ENCODE assay signal across 17 cellular contexts in the genomic region with DNA sequence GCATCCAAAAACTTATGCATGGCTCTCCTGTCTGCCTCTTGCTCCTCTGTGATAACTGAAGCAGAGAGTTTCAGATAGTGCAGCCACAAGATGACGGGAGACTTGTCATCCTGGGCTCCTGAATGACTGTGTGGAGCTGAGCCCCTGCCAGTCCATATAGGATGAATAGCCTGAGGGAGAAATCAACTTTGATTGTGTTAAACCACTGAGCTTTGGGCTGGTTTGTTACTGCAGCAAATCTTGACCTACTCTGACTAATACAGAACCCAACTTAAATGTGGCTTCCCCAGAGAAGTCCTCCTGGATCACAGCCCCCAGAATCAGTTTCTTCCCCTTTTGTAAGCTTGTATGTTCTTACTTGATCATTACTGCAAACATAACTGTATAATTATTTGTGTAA. TPM values are rescaled to one million over a fixed set of nuclear protein-coding genes. Genes with fewer than 3 reads are reported as not detected.
DNase-seq lines count a peak whose midpoint lies in the region; ATAC-seq, FAIRE-seq and TF ChIP-seq lines count a peak whose summit lies in the region.
"Had no signal": no experiment of that assay in that cellular context is flagged by ENCODE, and none has a peak within 500 bp of the region (broad histone marks: within the 10 kb centered on the region; RNA-seq: fewer than 3 reads in every experiment).

No MANE protein-coding gene starts in this region.

- in situ Hi-C loops in K562 (cut with MboI) = no loop called here

- H3K79me2 ChIP-seq in K562 (ENCODE audit: control insufficient read depth, insufficient read depth, low read length) = no peaks in the 10 kb centered on the region

- CTCF ChIA-PET in K562 (lab: Yijun Ruan, JAX; ENCODE audit: low intra/inter-chr PET ratio) = no interaction called here

- H3K27me3 ChIP-seq in K562 (ENCODE audit: control insufficient read depth in 2 of 2, insufficient read depth in 2 of 2, low read length in 2 of 2) = no peaks in the 10 kb centered on the region

- peak overlapping the region; percentile 49 for H3K27ac Mint-ChIP-seq in HFFc6
- no peak overlapping the region for H3K27ac Mint-ChIP-seq in natural killer cell treated with Interleukin-12 subunit alpha and Interleukin-12 subunit beta and Interleukin-15 and Interleukin-18, amount 100 ng/mL, for 72 hours
- H3K27ac Mint-ChIP-seq: B cell; CD4-positive, alpha-beta T cell; H9 had no signal

- POLR2A ChIA-PET in K562 (lab: Yijun Ruan, JAX) = interaction anchor here (2.6 kb wide), 1 partner anchor 10 kb away, joined by 10 read pairs; no protein-coding TSS in a partner anchor

- 13% methylated on average over 1 of the region's 1 CpG for whole genome bisulfite sequencing in K562 (ENCODE audit: insufficient coverage, low coverage, missing lambda C conversion rate)

- DNase-seq in GM20000 (ENCODE audit: low spot score) (peak; percentile 4), HFFc6 (no peak), K562 (ENCODE audit: extremely low read depth in 1 of 4, low spot score in 3 of 4) (no peak), substantia nigra (lab: John Stamatoyannopoulos, UW) (no peak)
- no peak for DNase-seq in natural killer cell treated with Interleukin-12 subunit alpha and Interleukin-12 subunit beta and Interleukin-15 and Interleukin-18, amount 100 ng/mL, for 72 hours (ENCODE audit: low spot score)
- no peak for DNase-seq in activated CD8-positive, alpha-beta memory T cell treated with anti-CD3 and anti-CD28 coated beads, Interleukin-2, amount 50 U/mL, for 4 hours
- DNase-seq: C1 segment of cervical spinal cord; CD4-positive, alpha-beta T cell; DMS153; DMS79 treated with DMSO at 0.1 percent for 48 hours; EL; GOT3; H9 had no signal

- no peak for TF ChIP-seq POLR2A in K562 (conservative IDR thresholded peaks at IDR 0.05)

- no peak for TF ChIP-seq EP300 in K562 (IDR thresholded peaks at IDR 0.05; ENCODE audit: low read length)

- H3K27ac ChIP-seq in K562 (ENCODE audit: extremely low read depth, low read depth, low read length) (no peak overlapping the region), substantia nigra (ENCODE audit: low read depth, low read length, poor library complexity, severe bottlenecking) (no peak overlapping the region)

- H3K36me3 Mint-ChIP-seq in HFFc6 (ENCODE audit: low read depth) = 0 out of 2 replicates have a peak, but pooled peaks cover 6% of the 10 kb centered on the region
- no peaks in the 10 kb centered on the region for H3K36me3 Mint-ChIP-seq in natural killer cell treated with Interleukin-12 subunit alpha and Interleukin-12 subunit beta and Interleukin-15 and Interleukin-18, amount 100 ng/mL, for 72 hours

- H3K36me3 ChIP-seq in K562 (ENCODE audit: control insufficient read depth, insufficient read depth, low read length) = no peaks in the 10 kb centered on the region

- H3K27me3 Mint-ChIP-seq in HFFc6 (ENCODE audit: insufficient read depth) = peaks cover 7% of the 10 kb centered on the region
- no peaks in the 10 kb centered on the region for H3K27me3 Mint-ChIP-seq in natural killer cell treated with Interleukin-12 subunit alpha and Interleukin-12 subunit beta and Interleukin-15 and Interleukin-18, amount 100 ng/mL, for 72 hours

- H2AFZ ChIP-seq in K562 (ENCODE audit: low read depth, low read length) = no peak overlapping the region

- BruUV-seq in K562 (replicated peaks; lab: Mats Ljungman, UMichigan) = no TSS peak

- peaks cover 0 to 6% of the 10 kb centered on the region in 2 experiments; a peak in 2 of 5 replicates for H3K4me1 ChIP-seq in K562 (replicated peaks in 1 of 2; ENCODE audit: control insufficient read depth in 2 of 2, insufficient read depth in 2 of 2, low read length in 2 of 2)

- TF ChIP-seq RAD21 in K562 (CRISPR knock-in tag; conservative IDR thresholded peaks at IDR 0.05 in 1 of 2, IDR thresholded peaks at IDR 0.05 in 1 of 2) = no peak

- H4K20me1 ChIP-seq in K562 (replicated peaks; ENCODE audit: control insufficient read depth, insufficient read depth, low read length) = no peaks in the 10 kb centered on the region

- no peaks in the 10 kb centered on the region for H3K9me1 ChIP-seq in K562 (ENCODE audit: control insufficient read depth, insufficient read depth, low read length)

- no peak overlapping the region for H3K4me3 ChIP-seq in K562

- H3K4me2 ChIP-seq in K562 (ENCODE audit: insufficient read depth, low read length) = no peak overlapping the region

- TF ChIP-seq CTCF in GM20000 (IDR thresholded peaks at IDR 0.05; ENCODE audit: extremely low read depth, missing control alignments) = no peak
- no peak for TF ChIP-seq CTCF in HFFc6 (IDR thresholded peaks at IDR 0.05)
- TF ChIP-seq CTCF in K562 (IDR thresholded peaks at IDR 0.05 in 2 of 3, conservative IDR thresholded peaks at IDR 0.05 in 1 of 3; ENCODE audit: insufficient read depth in 2 of 3, low read depth in 1 of 3, low read length in 3 of 3) = no peak

- H3K9me3 ChIP-seq in K562 (replicated peaks; ENCODE audit: control insufficient read depth, insufficient read depth, low read depth, low read length) = no peaks in the 10 kb centered on the region

- no peak for ATAC-seq in K562
- no peak for ATAC-seq in natural killer cell treated with Interleukin-12 subunit alpha and Interleukin-12 subunit beta and Interleukin-15 and Interleukin-18, amount 100 ng/mL, for 72 hours

- no peak overlapping the region for H3K4me3 Mint-ChIP-seq in HFFc6
- H3K4me3 Mint-ChIP-seq in natural killer cell treated with Interleukin-12 subunit alpha and Interleukin-12 subunit beta and Interleukin-15 and Interleukin-18, amount 100 ng/mL, for 72 hours = no peak overlapping the region
- H3K4me3 Mint-ChIP-seq: B cell; CD4-positive, alpha-beta T cell; H9 had no signal

- FAIRE-seq in K562 (lab: Jason Lieb, UNC) = peak; percentile 6
- FAIRE-seq: A204.1, G401.6, GM12892 had no signal

- no peaks in the 10 kb centered on the region for H3K9me3 Mint-ChIP-seq in HFFc6
- H3K9me3 Mint-ChIP-seq in natural killer cell treated with Interleukin-12 subunit alpha and Interleukin-12 subunit beta and Interleukin-15 and Interleukin-18, amount 100 ng/mL, for 72 hours = no peaks in the 10 kb centered on the region
- H3K9me3 Mint-ChIP-seq: CD4-positive, alpha-beta T cell; H9 had no signal

- no peak overlapping the region for H3K9ac ChIP-seq in K562 (ENCODE audit: insufficient read depth in 1 of 2, low read depth in 2 of 2, low read length in 2 of 2)

- H3K4me1 Mint-ChIP-seq in HFFc6 (ENCODE audit: low read depth) = peaks cover 17% of the 10 kb centered on the region
- H3K4me1 Mint-ChIP-seq in natural killer cell treated with Interleukin-12 subunit alpha and Interleukin-12 subunit beta and Interleukin-15 and Interleukin-18, amount 100 ng/mL, for 72 hours (ENCODE audit: low read depth in 2 of 2) = peaks cover 0 to 4% of the 10 kb centered on the region in 2 donors
- H3K4me1 Mint-ChIP-seq: B cell, H9 had no signal

- intact Hi-C loops in K562 (cut with micrococcal nuclease) = no loop called here

RNA-seq across cellular contexts. Expression of a gene that starts 11.2 kb away (rescaled TPM):
- total RNA-seq in HFFc6 (2021; fragmentation: NEBNext Ultra II Directional; extraction: Animal tissue kit (Norgen Biotek cat#: 25700)) = 10 to 100 TPM; 19.4 to 24.5 (median 22.5) TPM
- total RNA-seq in K562 (2011; cell fraction: chromatin; rRNA removed; ENCODE audit: low replicate concordance) = 20.6 and 77.4 TPM in 2 replicates
- 91.2 and 95.1 TPM in 2 replicates for total RNA-seq in K562 (2011; cell fraction: nucleolus; rRNA removed)
- 39.5 and 45.9 TPM in 2 replicates for total RNA-seq in K562 (2011; cell fraction: nucleoplasm; rRNA removed)
- total RNA-seq in K562 (2014; rRNA removed) (37.2 and 41.3 TPM in 2 replicates), K562 (2014; rRNA removed; fragmentation: Illumina TruSeq; extraction: Trizol) (9.1 and 12.8 TPM in 2 replicates), K562 (2015; rRNA removed; fragmentation: Illumina TruSeq; extraction: Trizol) (22.9 and 26.8 TPM in 2 replicates), K562 (2021) (55.9 and 66.1 TPM in 2 replicates)
- polyA plus RNA-seq in K562 (2011; rRNA removed) (20.4 and 27.9 TPM in 2 replicates), K562 (2014; fragmentation: Illumina TruSeq; extraction: Trizol) (22.9 and 40.2 TPM in 2 replicates), K562 (2014; fragmentation: Nextera tagmentation; extraction: Ambion mirVana) (1 to 10 TPM in 1 of 2 experiments, under 1 TPM in 1; 0.51 to 1.7 TPM), K562 (2014; rRNA removed) (45.4 and 55.3 TPM in 2 replicates)
- polyA plus RNA-seq in K562 (2011; cell fraction: cytosol; rRNA removed) = 36.3 and 59.9 TPM in 2 replicates
- polyA plus RNA-seq in K562 (2011; cell fraction: nucleus; rRNA removed) = 75.3 and 124 TPM in 2 replicates
- 45.0 and 67.2 TPM in 2 replicates for polyA plus RNA-seq in K562 (2012)
- 7.4 and 12.6 TPM in 2 replicates for polyA minus RNA-seq in K562 (2011; rRNA and poly(A)+ RNA removed)
- polyA minus RNA-seq in K562 (2011; cell fraction: cytosol; rRNA and poly(A)+ RNA removed) = 18.2 and 37.3 TPM in 2 replicates
- polyA minus RNA-seq in K562 (2011; cell fraction: nucleus; rRNA and poly(A)+ RNA removed) = 20.8 and 24.9 TPM in 2 replicates
- total RNA-seq in natural killer cell treated with Interleukin-12 subunit alpha and Interleukin-12 subunit beta and Interleukin-15 and Interleukin-18, amount 100 ng/mL, for 72 hours = 10 to 100 TPM; 67.4 to 71.0 TPM

RNA-seq across cellular contexts. Expression of a gene that starts 15.2 kb away (rescaled TPM):
- total RNA-seq in HFFc6 (2021; fragmentation: NEBNext Ultra II Directional; extraction: Animal tissue kit (Norgen Biotek cat#: 25700)) = 1 to 10 TPM; 1.9 to 2.6 (median 2.4) TPM
- total RNA-seq in K562 (2011; cell fraction: chromatin; rRNA removed; ENCODE audit: low replicate concordance) = 0.48 and 1.0 TPM in 2 replicates
- total RNA-seq in K562 (2011; cell fraction: nucleolus; rRNA removed) = 0.92 and 1.0 TPM in 2 replicates
- 0.31 and 0.81 TPM in 2 replicates for total RNA-seq in K562 (2011; cell fraction: nucleoplasm; rRNA removed)
- total RNA-seq in K562 (2014; rRNA removed) (0.18 and 0.37 TPM in 2 replicates), K562 (2014; rRNA removed; fragmentation: Illumina TruSeq; extraction: Trizol) (0.26 TPM in 1 of 2 replicates, not detected in the other), K562 (2015; rRNA removed; fragmentation: Illumina TruSeq; extraction: Trizol) (0.11 TPM in 1 of 2 replicates, not detected in the other), K562 (2021) (0.16 and 0.35 TPM in 2 replicates)
- polyA plus RNA-seq in K562 (2011; rRNA removed) (0.14 and 0.54 TPM in 2 replicates), K562 (2014; fragmentation: Illumina TruSeq; extraction: Trizol) (0.17 TPM in 1 of 2 replicates, not detected in the other), K562 (2014; fragmentation: Nextera tagmentation; extraction: Ambion mirVana) (under 1 TPM in 1 of 2 experiments, not detected in 1; 0.03 TPM), K562 (2014; rRNA removed) (0.12 and 0.49 TPM in 2 replicates)
- 0.19 and 1.3 TPM in 2 replicates for polyA plus RNA-seq in K562 (2011; cell fraction: cytosol; rRNA removed)
- 0.15 and 0.46 TPM in 2 replicates for polyA plus RNA-seq in K562 (2011; cell fraction: nucleus; rRNA removed)
- polyA plus RNA-seq in K562 (2012) = 0.12 and 0.25 TPM in 2 replicates
- polyA minus RNA-seq in K562 (2011; rRNA and poly(A)+ RNA removed) = 0.67 and 0.78 TPM in 2 replicates
- polyA minus RNA-seq in K562 (2011; cell fraction: cytosol; rRNA and poly(A)+ RNA removed) = not detected in 2 replicates
- 0.27 and 0.44 TPM in 2 replicates for polyA minus RNA-seq in K562 (2011; cell fraction: nucleus; rRNA and poly(A)+ RNA removed)
- 10 to 100 TPM in 1 of 2 donors, 1 to 10 TPM in 1; 5.1 to 16.3 TPM for total RNA-seq in natural killer cell treated with Interleukin-12 subunit alpha and Interleukin-12 subunit beta and Interleukin-15 and Interleukin-18, amount 100 ng/mL, for 72 hours

RNA-seq across cellular contexts. Expression of a gene that starts 29.3 kb away (rescaled TPM):
- total RNA-seq in HFFc6 (2021; fragmentation: NEBNext Ultra II Directional; extraction: Animal tissue kit (Norgen Biotek cat#: 25700)) = 10 to 100 TPM; 58.9 to 77.1 (median 67.2) TPM
- 50.9 and 183 TPM in 2 replicates for total RNA-seq in K562 (2011; cell fraction: chromatin; rRNA removed; ENCODE audit: low replicate concordance)
- 102 and 110 TPM in 2 replicates for total RNA-seq in K562 (2011; cell fraction: nucleolus; rRNA removed)
- total RNA-seq in K562 (2011; cell fraction: nucleoplasm; rRNA removed) = 55.9 and 62.1 TPM in 2 replicates
- total RNA-seq in K562 (2014; rRNA removed) (78.3 and 99.2 TPM in 2 replicates), K562 (2014; rRNA removed; fragmentation: Illumina TruSeq; extraction: Trizol) (52.7 and 64.4 TPM in 2 replicates), K562 (2015; rRNA removed; fragmentation: Illumina TruSeq; extraction: Trizol) (81.5 and 82.9 TPM in 2 replicates), K562 (2021) (95.6 and 96.4 TPM in 2 replicates)
- polyA plus RNA-seq in K562 (2011; rRNA removed) (62.6 and 72.0 TPM in 2 replicates), K562 (2014; fragmentation: Illumina TruSeq; extraction: Trizol) (56.1 and 61.8 TPM in 2 replicates), K562 (2014; fragmentation: Nextera tagmentation; extraction: Ambion mirVana) (1 to 10 TPM; 2.1 to 8.3 TPM), K562 (2014; rRNA removed) (64.3 and 67.5 TPM in 2 replicates)
- 55.6 and 109 TPM in 2 replicates for polyA plus RNA-seq in K562 (2011; cell fraction: cytosol; rRNA removed)
- polyA plus RNA-seq in K562 (2011; cell fraction: nucleus; rRNA removed) = 51.7 and 82.4 TPM in 2 replicates
- 62.6 and 63.7 TPM in 2 replicates for polyA plus RNA-seq in K562 (2012)
- polyA minus RNA-seq in K562 (2011; rRNA and poly(A)+ RNA removed) = 54.1 and 87.9 TPM in 2 replicates
- polyA minus RNA-seq in K562 (2011; cell fraction: cytosol; rRNA and poly(A)+ RNA removed) = 50.6 and 75.7 TPM in 2 replicates
- polyA minus RNA-seq in K562 (2011; cell fraction: nucleus; rRNA and poly(A)+ RNA removed) = 28.0 and 39.2 TPM in 2 replicates
- total RNA-seq in natural killer cell treated with Interleukin-12 subunit alpha and Interleukin-12 subunit beta and Interleukin-15 and Interleukin-18, amount 100 ng/mL, for 72 hours = 100 to 1,000 TPM in 1 of 2 donors, 10 to 100 TPM in 1; 94.0 to 118 TPM

RNA-seq across cellular contexts. Expression of a gene that starts 33.4 kb away (rescaled TPM):
- total RNA-seq in HFFc6 (2021; fragmentation: NEBNext Ultra II Directional; extraction: Animal tissue kit (Norgen Biotek cat#: 25700)) = 10 to 100 TPM; 12.8 to 20.2 (median 17.5) TPM
- 85.4 and 105 TPM in 2 replicates for total RNA-seq in K562 (2011; cell fraction: chromatin; rRNA removed; ENCODE audit: low replicate concordance)
- total RNA-seq in K562 (2011; cell fraction: nucleolus; rRNA removed) = 60.1 and 62.2 TPM in 2 replicates
- 49.0 and 54.8 TPM in 2 replicates for total RNA-seq in K562 (2011; cell fraction: nucleoplasm; rRNA removed)
- 44.6 and 50.3 TPM in 2 replicates for total RNA-seq in K562 (2014; rRNA removed)
- total RNA-seq in K562 (2014; rRNA removed; fragmentation: Illumina TruSeq; extraction: Trizol) = 21.9 and 22.0 TPM in 2 replicates
- total RNA-seq in K562 (2015; rRNA removed; fragmentation: Illumina TruSeq; extraction: Trizol) = 24.7 and 25.0 TPM in 2 replicates
- total RNA-seq in K562 (2021) = 34.3 and 37.7 TPM in 2 replicates
- polyA plus RNA-seq in K562 (2011; rRNA removed) = 20.0 and 22.8 TPM in 2 replicates
- polyA plus RNA-seq in K562 (2011; cell fraction: cytosol; rRNA removed) = 10.8 and 17.6 TPM in 2 replicates
- polyA plus RNA-seq in K562 (2011; cell fraction: nucleus; rRNA removed) = 52.6 and 92.9 TPM in 2 replicates
- polyA plus RNA-seq in K562 (2012) = 34.7 and 40.9 TPM in 2 replicates
- 35.2 and 37.7 TPM in 2 replicates for polyA plus RNA-seq in K562 (2014; fragmentation: Illumina TruSeq; extraction: Trizol)
- 1 to 10 TPM; 1.1 to 2.0 TPM for polyA plus RNA-seq in K562 (2014; fragmentation: Nextera tagmentation; extraction: Ambion mirVana)
- 45.3 and 50.7 TPM in 2 replicates for polyA plus RNA-seq in K562 (2014; rRNA removed)
- 15.9 and 20.0 TPM in 2 replicates for polyA minus RNA-seq in K562 (2011; rRNA and poly(A)+ RNA removed)
- polyA minus RNA-seq in K562 (2011; cell fraction: cytosol; rRNA and poly(A)+ RNA removed) = 19.5 and 21.1 TPM in 2 replicates
- polyA minus RNA-seq in K562 (2011; cell fraction: nucleus; rRNA and poly(A)+ RNA removed) = 19.5 and 20.2 TPM in 2 replicates
- 10 to 100 TPM; 50.9 to 89.6 TPM for total RNA-seq in natural killer cell treated with Interleukin-12 subunit alpha and Interleukin-12 subunit beta and Interleukin-15 and Interleukin-18, amount 100 ng/mL, for 72 hours

RNA-seq across cellular contexts. Expression of a gene that starts 36.3 kb away (rescaled TPM):
- 10 to 100 TPM in 5 of 6 experiments, 1 to 10 TPM in 1; 8.0 to 14.7 (median 13.2) TPM for total RNA-seq in HFFc6 (2021; fragmentation: NEBNext Ultra II Directional; extraction: Animal tissue kit (Norgen Biotek cat#: 25700))
- total RNA-seq in K562 (2011; cell fraction: chromatin; rRNA removed; ENCODE audit: low replicate concordance) = 3.0 and 4.1 TPM in 2 replicates
- 4.5 and 5.1 TPM in 2 replicates for total RNA-seq in K562 (2011; cell fraction: nucleolus; rRNA removed)
- 4.1 and 6.0 TPM in 2 replicates for total RNA-seq in K562 (2011; cell fraction: nucleoplasm; rRNA removed)
- total RNA-seq in K562 (2014; rRNA removed) (1.7 and 2.7 TPM in 2 replicates), K562 (2014; rRNA removed; fragmentation: Illumina TruSeq; extraction: Trizol) (1.7 and 2.4 TPM in 2 replicates), K562 (2015; rRNA removed; fragmentation: Illumina TruSeq; extraction: Trizol) (3.2 and 3.7 TPM in 2 replicates), K562 (2021) (4.1 and 4.7 TPM in 2 replicates)
- polyA plus RNA-seq in K562 (2011; rRNA removed) (5.7 and 6.6 TPM in 2 replicates), K562 (2014; fragmentation: Illumina TruSeq; extraction: Trizol) (3.7 and 4.0 TPM in 2 replicates), K562 (2014; fragmentation: Nextera tagmentation; extraction: Ambion mirVana) (1 to 10 TPM in 1 of 2 experiments, under 1 TPM in 1; 0.41 to 1.0 TPM), K562 (2014; rRNA removed) (6.7 and 8.2 TPM in 2 replicates)
- polyA plus RNA-seq in K562 (2011; cell fraction: cytosol; rRNA removed) = 9.6 and 11.2 TPM in 2 replicates
- polyA plus RNA-seq in K562 (2011; cell fraction: nucleus; rRNA removed) = 4.6 and 6.0 TPM in 2 replicates
- polyA plus RNA-seq in K562 (2012) = 4.6 and 12.8 TPM in 2 replicates
- 1.7 and 2.1 TPM in 2 replicates for polyA minus RNA-seq in K562 (2011; rRNA and poly(A)+ RNA removed)
- polyA minus RNA-seq in K562 (2011; cell fraction: cytosol; rRNA and poly(A)+ RNA removed) = 1.9 and 5.0 TPM in 2 replicates
- polyA minus RNA-seq in K562 (2011; cell fraction: nucleus; rRNA and poly(A)+ RNA removed) = 1.1 and 1.2 TPM in 2 replicates
- 10 to 100 TPM; 28.0 to 33.9 TPM for total RNA-seq in natural killer cell treated with Interleukin-12 subunit alpha and Interleukin-12 subunit beta and Interleukin-15 and Interleukin-18, amount 100 ng/mL, for 72 hours
